In the genomic region with DNA sequence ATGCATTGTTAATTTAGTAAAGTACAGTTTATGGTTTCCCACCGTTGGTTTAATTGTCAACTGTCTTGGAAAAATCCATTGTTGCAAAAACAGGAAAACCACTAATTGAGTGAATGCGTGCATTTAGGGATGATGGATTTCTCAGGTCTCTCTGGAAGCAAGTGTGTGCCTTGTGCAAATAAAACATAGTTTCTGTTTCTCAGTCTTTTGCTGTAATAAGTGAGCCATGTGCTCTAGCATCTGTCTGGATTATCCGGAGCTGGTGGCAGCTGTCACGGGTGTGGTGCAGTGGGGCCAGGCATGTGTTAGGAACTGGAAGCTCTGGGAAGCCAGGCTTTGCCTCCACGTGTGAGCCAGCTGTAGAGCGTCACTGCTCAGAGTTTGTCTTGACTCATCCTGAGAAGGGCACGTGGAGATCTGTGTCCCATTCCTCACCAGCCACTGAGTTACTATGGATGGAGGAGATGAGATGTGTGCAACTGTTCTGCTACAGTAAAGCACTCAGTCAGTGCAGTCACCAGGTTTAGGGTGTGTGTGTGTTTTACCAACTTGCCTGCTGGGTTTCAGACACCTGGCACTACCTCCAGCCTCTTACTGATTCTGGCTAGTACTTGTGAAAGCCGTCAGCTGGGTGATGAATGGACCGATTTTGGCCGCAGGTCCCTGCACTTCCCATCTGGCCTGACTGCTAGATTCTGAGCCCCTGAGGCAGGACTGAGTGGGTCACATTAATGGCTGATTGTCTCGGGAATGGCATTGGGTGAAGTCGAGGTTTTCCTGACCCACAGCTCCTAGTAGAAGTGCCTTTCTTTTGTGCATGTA, we compare ENCODE assay signal across 17 cellular contexts. TPM values are rescaled to one million over a fixed set of nuclear protein-coding genes. Genes with fewer than 3 reads are reported as not detected.
DNase-seq lines count a peak whose midpoint lies in the region; ATAC-seq, FAIRE-seq and TF ChIP-seq lines count a peak whose summit lies in the region.
"Had no signal": no experiment of that assay in that cellular context is flagged by ENCODE, and none has a peak within 500 bp of the region (broad histone marks: within the 10 kb centered on the region; RNA-seq: fewer than 3 reads in every experiment).

No MANE protein-coding gene starts in this region.

- H3K36me3 ChIP-seq in KOPT-K1 (ENCODE audit: insufficient read depth, low read length): no peaks in the 10 kb centered on the region
- no peaks in the 10 kb centered on the region for H3K36me3 ChIP-seq in K562 (ENCODE audit: control insufficient read depth, insufficient read depth, low read length)
- H3K36me3 ChIP-seq: adrenal gland had no signal

- 45% methylated on average over 12 of the region's 12 CpGs for WGBS in K562 (ENCODE audit: insufficient coverage, low coverage, missing lambda C conversion rate)

- H3K4me2 ChIP-seq in K562 (ENCODE audit: insufficient read depth, low read length): no peak overlapping the region

- TF ChIP-seq RAD21 in K562 (CRISPR knock-in tag; conservative IDR thresholded peaks at IDR 0.05 in 1 of 2, IDR thresholded peaks at IDR 0.05 in 1 of 2): no peak

- TF ChIP-seq CTCF in K562 (IDR thresholded peaks at IDR 0.05 in 2 of 3, conservative IDR thresholded peaks at IDR 0.05 in 1 of 3; ENCODE audit: insufficient read depth in 2 of 3, low read depth in 1 of 3, low read length in 3 of 3): no peak

- no peak for TF ChIP-seq POLR2A in K562 (conservative IDR thresholded peaks at IDR 0.05)

- no TSS peak for BruUV-seq in K562 (replicated peaks; lab: Mats Ljungman, UMichigan)

- in situ Hi-C loops in K562 (cut with MboI): no loop called here

- no peak for TF ChIP-seq EP300 in K562 (IDR thresholded peaks at IDR 0.05; ENCODE audit: low read length)

- CTCF ChIA-PET in K562 (lab: Yijun Ruan, JAX; ENCODE audit: low intra/inter-chr PET ratio): no interaction called here

- peak overlapping the region in 1 of 2 experiments; percentile 9; a peak in 1 of 4 replicates for H3K9ac ChIP-seq in K562 (ENCODE audit: insufficient read depth in 1 of 2, low read depth in 2 of 2, low read length in 2 of 2)

- no peak; the same call in 2 of the 3 replicates for ATAC-seq in K562

- no peaks in the 10 kb centered on the region for H3K27me3 ChIP-seq in K562 (ENCODE audit: control insufficient read depth in 2 of 2, insufficient read depth in 2 of 2, low read length in 2 of 2)
- H3K27me3 ChIP-seq: adrenal gland had no signal

- intact Hi-C loops in K562 (cut with micrococcal nuclease): no loop called here
- intact Hi-C loops in posterior vena cava (cut with DNase I): no loop called here

- peaks cover under 1% of the 10 kb centered on the region for H3K9me1 ChIP-seq in K562 (ENCODE audit: control insufficient read depth, insufficient read depth, low read length)

- POLR2A ChIA-PET in K562 (lab: Yijun Ruan, JAX): interaction anchor here (3.0 kb wide), 1 partner anchor 10 kb away, joined by 11 read pairs; no protein-coding TSS in a partner anchor

- no peak overlapping the region for H2AFZ ChIP-seq in K562 (ENCODE audit: low read depth, low read length)

- H3K79me2 ChIP-seq in K562 (ENCODE audit: control insufficient read depth, insufficient read depth, low read length): peaks cover 87% of the 10 kb centered on the region

- H4K20me1 ChIP-seq in K562 (replicated peaks; ENCODE audit: control insufficient read depth, insufficient read depth, low read length): peaks cover 5% of the 10 kb centered on the region; the same call in 1 of the 2 replicates

- peaks cover 17 to 27% of the 10 kb centered on the region in 2 experiments for H3K4me1 ChIP-seq in K562 (replicated peaks in 1 of 2; ENCODE audit: control insufficient read depth in 2 of 2, insufficient read depth in 2 of 2, low read length in 2 of 2)
- H3K4me1 ChIP-seq: adrenal gland had no signal

- FAIRE-seq in K562 (lab: Jason Lieb, UNC) (no peak), GM19239 (lab: Jason Lieb, UNC) (no peak)
- FAIRE-seq: urothelium cell line had no signal

- no peaks in the 10 kb centered on the region for H3K9me3 ChIP-seq in KOPT-K1 (ENCODE audit: insufficient read depth, low read length, poor library complexity, severe bottlenecking)
- H3K9me3 ChIP-seq in K562 (replicated peaks; ENCODE audit: control insufficient read depth, insufficient read depth, low read depth, low read length): no peaks in the 10 kb centered on the region
- H3K9me3 ChIP-seq: adrenal gland had no signal

- H3K4me3 ChIP-seq in K562: no peak overlapping the region
- H3K4me3 ChIP-seq: adrenal gland had no signal

- peak; percentile 30 to 36 for DNase-seq in NOMO-1 (lab: John Stamatoyannopoulos, UW; ENCODE audit: unreplicated experiment in 2 of 2)
- no peak for DNase-seq in NOMO-1 treated with dmso at 0.1 percent for 144 hours (lab: John Stamatoyannopoulos, UW; ENCODE audit: unreplicated experiment)
- no peak for DNase-seq in K562 (ENCODE audit: extremely low read depth in 1 of 4, low spot score in 3 of 4)
- DNase-seq in posterior vena cava (ENCODE audit: low spot score): peak; percentile 26
- no peak for DNase-seq in GDM1 (lab: John Stamatoyannopoulos, UW)
- DNase-seq in SKM-1 treated with dmso at 0.1 percent for 144 hours (lab: John Stamatoyannopoulos, UW; ENCODE audit: unreplicated experiment): no peak
- no peak for DNase-seq in GM19239 (ENCODE audit: insufficient read length, low spot score)
- DNase-seq: adrenal gland; AML-193; effector CD4-positive, alpha-beta T cell; T-helper 9 cell had no signal

- peak overlapping the region; percentile 5 for H3K27ac ChIP-seq in KOPT-K1 (ENCODE audit: low read depth, low read length, poor library complexity, severe bottlenecking)
- no peak overlapping the region for H3K27ac ChIP-seq in K562 (ENCODE audit: extremely low read depth, low read depth, low read length)
- H3K27ac ChIP-seq: adrenal gland, HL-60 had no signal

TF ChIP-seq in K562, 482 proteins besides CTCF, POLR2A, EP300 and RAD21:
- TF ChIP-seq MEIS2 (IDR thresholded peaks at IDR 0.05; ENCODE audit: partially characterized antibody): peak; percentile 23
- no peak for TF ChIP-seq PTRF (tag; IDR thresholded peaks at IDR 0.05)
- 0 out of 2 replicates have a peak, but pooled peaks have one; percentile 16 for TF ChIP-seq BHLHE40 (IDR thresholded peaks at IDR 0.05; ENCODE audit: low read length)
- no peak for TF ChIP-seq RFX1 (IDR thresholded peaks at IDR 0.05)
TF ChIP-seq in K562: peak in this region for 2.

RNA-seq across cellular contexts. Expression of a gene that starts 7.2 kb away (rescaled TPM):
- total RNA-seq in K562 (2011; cell fraction: chromatin; rRNA removed; ENCODE audit: low replicate concordance): 105 and 234 TPM in 2 replicates
- 91.2 and 97.2 TPM in 2 replicates for total RNA-seq in K562 (2011; cell fraction: nucleolus; rRNA removed)
- total RNA-seq in K562 (2011; cell fraction: nucleoplasm; rRNA removed): 85.9 and 89.9 TPM in 2 replicates
- total RNA-seq in K562 (2014; rRNA removed) (40.9 and 46.5 TPM in 2 replicates), K562 (2014; rRNA removed; fragmentation: Illumina TruSeq; extraction: Trizol) (10.4 and 13.6 TPM in 2 replicates), K562 (2015; rRNA removed; fragmentation: Illumina TruSeq; extraction: Trizol) (25.2 and 26.2 TPM in 2 replicates), K562 (2021) (30.8 and 32.5 TPM in 2 replicates), posterior vena cava (1 to 10 TPM; 2.7 to 4.0 TPM)
- polyA plus RNA-seq in K562 (2011; rRNA removed) (27.8 and 36.1 TPM in 2 replicates), K562 (2014; fragmentation: Illumina TruSeq; extraction: Trizol) (17.1 and 25.2 TPM in 2 replicates), K562 (2014; fragmentation: Nextera tagmentation; extraction: Ambion mirVana) (under 1 TPM; 0.24 to 0.35 TPM), K562 (2014; rRNA removed) (30.7 and 37.1 TPM in 2 replicates)
- polyA plus RNA-seq in K562 (2011; cell fraction: cytosol; rRNA removed): 27.5 and 45.8 TPM in 2 replicates
- polyA plus RNA-seq in K562 (2011; cell fraction: nucleus; rRNA removed): 70.5 and 109 TPM in 2 replicates
- polyA plus RNA-seq in K562 (2012): 25.0 and 39.9 TPM in 2 replicates
- 21.7 and 35.1 TPM in 2 replicates for polyA minus RNA-seq in K562 (2011; rRNA and poly(A)+ RNA removed)
- 28.8 and 31.9 TPM in 2 replicates for polyA minus RNA-seq in K562 (2011; cell fraction: cytosol; rRNA and poly(A)+ RNA removed)
- polyA minus RNA-seq in K562 (2011; cell fraction: nucleus; rRNA and poly(A)+ RNA removed): 25.7 and 46.8 TPM in 2 replicates

RNA-seq across cellular contexts. Expression of a gene that starts 44.6 kb away (rescaled TPM):
- total RNA-seq in K562 (2011; cell fraction: chromatin; rRNA removed; ENCODE audit: low replicate concordance): 0.67 and 2.1 TPM in 2 replicates
- 0.39 TPM in 1 of 2 replicates, not detected in the other for total RNA-seq in K562 (2011; cell fraction: nucleolus; rRNA removed)
- 1.3 and 1.9 TPM in 2 replicates for total RNA-seq in K562 (2011; cell fraction: nucleoplasm; rRNA removed)
- total RNA-seq in K562 (2014; rRNA removed) (not detected in 2 replicates), K562 (2014; rRNA removed; fragmentation: Illumina TruSeq; extraction: Trizol) (not detected in 2 replicates), K562 (2015; rRNA removed; fragmentation: Illumina TruSeq; extraction: Trizol) (not detected in 2 replicates), K562 (2021) (0.11 TPM in 1 of 2 replicates, not detected in the other), posterior vena cava (not detected)
- polyA plus RNA-seq in K562 (2011; rRNA removed) (0.11 and 0.42 TPM in 2 replicates), K562 (2014; fragmentation: Illumina TruSeq; extraction: Trizol) (not detected in 2 replicates), K562 (2014; fragmentation: Nextera tagmentation; extraction: Ambion mirVana) (under 1 TPM in 1 of 2 experiments, not detected in 1; 0.14 TPM), K562 (2014; rRNA removed) (not detected in 2 replicates)
- polyA plus RNA-seq in K562 (2011; cell fraction: cytosol; rRNA removed): 0.38 TPM in 1 of 2 replicates, not detected in the other
- polyA plus RNA-seq in K562 (2011; cell fraction: nucleus; rRNA removed): 0.26 and 0.86 TPM in 2 replicates
- polyA plus RNA-seq in K562 (2012): 0.40 and 0.44 TPM in 2 replicates
- 0.28 and 0.51 TPM in 2 replicates for polyA minus RNA-seq in K562 (2011; rRNA and poly(A)+ RNA removed)
- not detected in 2 replicates for polyA minus RNA-seq in K562 (2011; cell fraction: cytosol; rRNA and poly(A)+ RNA removed)
- polyA minus RNA-seq in K562 (2011; cell fraction: nucleus; rRNA and poly(A)+ RNA removed): 0.56 TPM in 1 of 2 replicates, not detected in the other
- total RNA-seq: activated CD8-positive, alpha-beta memory T cell treated with anti-CD3 and anti-CD28 coated beads for 36 hours; adrenal gland; lower leg skin; osteoblast had no signal
- polyA plus RNA-seq: adrenal gland had no signal

Comparison
In these comparisons a context has a peak if more than half of its experiments do, and no peak if none do; other contexts are left out.
1. DNase-seq: peak in NOMO-1 (2 of 2) and posterior vena cava (single experiment); none in NOMO-1 treated with dmso at 0.1 percent for 144 hours (single experiment), K562 (0 of 4), GDM1 (single experiment), SKM-1 treated with dmso at 0.1 percent for 144 hours (single experiment) and GM19239 (single experiment).